Comparison of ENCODE assay signal across 8 cellular contexts in the genomic region with DNA sequence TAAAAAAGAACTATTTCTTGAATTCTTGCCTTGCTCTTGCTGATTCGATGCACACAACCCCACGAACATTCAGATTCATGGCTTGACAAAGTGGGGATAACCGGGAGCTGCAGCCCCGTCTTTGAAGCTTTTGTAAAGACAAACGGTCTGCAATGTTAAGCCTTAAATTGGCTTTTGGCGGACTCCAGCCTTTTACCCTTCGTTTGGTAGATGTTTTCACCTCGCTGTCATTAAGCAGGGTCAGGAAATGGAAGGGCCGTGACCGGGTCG. TPM values are rescaled to one million over a fixed set of nuclear protein-coding genes. Genes with fewer than 3 reads are reported as not detected.
DNase-seq lines count a peak whose midpoint lies in the region; ATAC-seq and TF ChIP-seq lines count a peak whose summit lies in the region.

No MANE protein-coding gene starts in this region.

- TF ChIP-seq POLR2A in right lobe of liver (IDR thresholded peaks at IDR 0.05): no peak

- peaks cover 54% of the 10 kb centered on the region for H3K4me1 Mint-ChIP-seq in CD8-positive, alpha-beta T cell (ENCODE audit: low read depth)

- H3K27ac Mint-ChIP-seq in CD8-positive, alpha-beta T cell: peak overlapping the region; percentile 99

- 0% methylated on average over 4 of the region's 11 CpGs for WGBS in right lobe of liver (ENCODE audit: insufficient coverage, low coverage, low lambda C conversion rate, missing lambda C conversion rate)

- no peaks in the 10 kb centered on the region for H3K9me3 Mint-ChIP-seq in CD8-positive, alpha-beta T cell

- peak overlapping the region; percentile 81 for H3K9ac ChIP-seq in HUES6 (ENCODE audit: low read length)

- TF ChIP-seq CTCF in CD8-positive, alpha-beta T cell (IDR thresholded peaks at IDR 0.05): no peak
- TF ChIP-seq CTCF in astrocyte of the cerebellum (IDR thresholded peaks at IDR 0.05; ENCODE audit: low read depth, low read length, missing control alignments) (no peak), right lobe of liver (IDR thresholded peaks at IDR 0.05) (no peak), tibial artery (IDR thresholded peaks at IDR 0.05) (no peak)

- CTCF ChIA-PET in CD8-positive, alpha-beta T cell (lab: Charles Lee): interaction anchor here (0.7 kb wide), 2 partner anchors 293 to 295 kb away, joined by 3 read pairs; no protein-coding TSS in a partner anchor

- H3K4me3 Mint-ChIP-seq in CD8-positive, alpha-beta T cell: peak overlapping the region; percentile 97

- H3K9me3 ChIP-seq in CD8-positive, alpha-beta T cell (ENCODE audit: low read length): no peaks in the 10 kb centered on the region
- H3K9me3 ChIP-seq in HUES6 (ENCODE audit: control insufficient read depth, insufficient read depth, low read depth, low read length): no peaks in the 10 kb centered on the region
- H3K9me3 ChIP-seq in right lobe of liver: no peaks in the 10 kb centered on the region
- no peaks in the 10 kb centered on the region for H3K9me3 ChIP-seq in tibial artery

- in situ Hi-C loops in astrocyte of the cerebellum (cut with HindIII; ENCODE audit: low sequenced_read_pairs): loop anchor here (5.0 kb wide), 1 partner anchor 40 kb away; no protein-coding TSS in a partner anchor

- no peaks in the 10 kb centered on the region for H3K27me3 Mint-ChIP-seq in CD8-positive, alpha-beta T cell (ENCODE audit: low read depth)

- intact Hi-C loops in CD8-positive, alpha-beta T cell (cut with DNase I, micrococcal nuclease): loop anchor here (1.0 to 10.0 kb wide), 7 partner anchors 21 to 1275 kb away; partner anchors contain the start of genes C15orf61 (in 2 of the 2), FEM1B (in 2 of the 2), RNU6-1 (in 2 of the 2) and AAGAB (in 1 of the 2)
- intact Hi-C loops in right lobe of liver (cut with DNase I) (no loop called here), tibial artery (cut with DNase I; ENCODE audit: low total_unique reads) (loop anchor here (10.0 kb wide), 1 partner anchor 293 kb away; no protein-coding TSS in a partner anchor), posterior cingulate gyrus (cut with DNase I) (loop anchor here (1.0 to 2.0 kb wide), 2 partner anchors 19 to 298 kb away; partner anchors contain the start of gene RNU6-1)

- H3K27me3 ChIP-seq in CD8-positive, alpha-beta T cell (ENCODE audit: insufficient read depth, low read length): no peaks in the 10 kb centered on the region
- H3K27me3 ChIP-seq in HUES6 (ENCODE audit: control insufficient read depth, insufficient read depth, low read length) (no peaks in the 10 kb centered on the region), right lobe of liver (no peaks in the 10 kb centered on the region), tibial artery (no peaks in the 10 kb centered on the region)

- POLR2A ChIA-PET in CD8-positive, alpha-beta T cell (lab: Charles Lee): interaction anchor here (0.5 to 2.3 kb wide), 10 partner anchors 13 to 736 kb away, joined by 3 to 43 read pairs (median 4); partner anchors contain the start of genes C15orf61, FEM1B and RNU6-1

- H3K4me3 ChIP-seq in CD8-positive, alpha-beta T cell (ENCODE audit: low read depth, low read length): peak overlapping the region; percentile 91
- H3K4me3 ChIP-seq in HUES6 (ENCODE audit: low read depth, low read length): peak overlapping the region; percentile 91
- peak overlapping the region; percentile 72 for H3K4me3 ChIP-seq in astrocyte of the cerebellum (ENCODE audit: low read depth, low read length)
- H3K4me3 ChIP-seq in right lobe of liver: peak overlapping the region; percentile 55 to 97 (median 90)
- peak overlapping the region; percentile 58 to 71 for H3K4me3 ChIP-seq in tibial artery

- peak; percentile 5 for ATAC-seq in CD8-positive, alpha-beta T cell
- ATAC-seq in right lobe of liver (no peak), GM19452 (IDR thresholded peaks at IDR 0.05; ENCODE audit: unreplicated experiment) (no peak)

- peak overlapping the region; percentile 81 for H3K27ac ChIP-seq in CD8-positive, alpha-beta T cell (ENCODE audit: low read depth, low read length)
- H3K27ac ChIP-seq in HUES6 (ENCODE audit: low read depth, low read length) (no peak overlapping the region; the same call in 1 of the 2 replicates), right lobe of liver (peak overlapping the region; percentile 65 to 70 (median 67)), tibial artery (peak overlapping the region; percentile 77 to 83)

- no peak for DNase-seq in CD8-positive, alpha-beta T cell
- DNase-seq in astrocyte of the cerebellum (ENCODE audit: low read depth) (no peak), right lobe of liver (no peak), tibial artery (no peak), COLO829 (ENCODE audit: low spot score) (no peak), posterior cingulate gyrus (no peak)

- H3K36me3 ChIP-seq in CD8-positive, alpha-beta T cell (ENCODE audit: insufficient read depth, low read length): no peaks in the 10 kb centered on the region
- H3K36me3 ChIP-seq in HUES6 (ENCODE audit: control insufficient read depth, insufficient read depth, low read length): peaks cover 14% of the 10 kb centered on the region; the same call in 1 of the 2 replicates
- peaks cover 0 to 11% (median 0%) of the 10 kb centered on the region in 4 donors for H3K36me3 ChIP-seq in right lobe of liver
- H3K36me3 ChIP-seq in tibial artery: peaks cover 0 to 10% (median 4%) of the 10 kb centered on the region in 3 donors

- peaks cover 27% of the 10 kb centered on the region for H3K36me3 Mint-ChIP-seq in CD8-positive, alpha-beta T cell

- H3K4me1 ChIP-seq in CD8-positive, alpha-beta T cell (ENCODE audit: insufficient read depth, low read length): peaks cover 24% of the 10 kb centered on the region
- peaks cover 3% of the 10 kb centered on the region; the same call in 1 of the 2 replicates for H3K4me1 ChIP-seq in HUES6 (ENCODE audit: control insufficient read depth, insufficient read depth, low read length)
- peaks cover 0 to 10% (median 2%) of the 10 kb centered on the region in 4 donors for H3K4me1 ChIP-seq in right lobe of liver
- peaks cover 0 to 24% (median 14%) of the 10 kb centered on the region in 4 donors for H3K4me1 ChIP-seq in tibial artery

RNA-seq across cellular contexts. Expression of gene MAP2K5, which starts 0.4 kb away (rescaled TPM):
- 10 to 100 TPM; 20.5 to 21.2 TPM for total RNA-seq in CD8-positive, alpha-beta T cell
- 10 to 100 TPM in 1 of 6 experiments, 1 to 10 TPM in 5; 5.0 to 11.6 (median 8.8) TPM for total RNA-seq in right lobe of liver

RNA-seq across cellular contexts. Expression of gene C15orf61, which starts 21.2 kb away (rescaled TPM):
- total RNA-seq in CD8-positive, alpha-beta T cell: 10 to 100 TPM; 11.2 to 14.4 TPM
- total RNA-seq in right lobe of liver: 1 to 10 TPM; 1.4 to 3.0 (median 2.3) TPM

Comparison
In these comparisons a context has a peak if more than half of its experiments do, and no peak if none do; other contexts are left out.
1. intact Hi-C loops: an anchor here in CD8-positive, alpha-beta T cell (1.0 to 10.0 kb wide), tibial artery (10.0 kb wide) and posterior cingulate gyrus (1.0 to 2.0 kb wide); none called in right lobe of liver.